1 cellular context compared by ENCODE assay signal in the genomic region with DNA sequence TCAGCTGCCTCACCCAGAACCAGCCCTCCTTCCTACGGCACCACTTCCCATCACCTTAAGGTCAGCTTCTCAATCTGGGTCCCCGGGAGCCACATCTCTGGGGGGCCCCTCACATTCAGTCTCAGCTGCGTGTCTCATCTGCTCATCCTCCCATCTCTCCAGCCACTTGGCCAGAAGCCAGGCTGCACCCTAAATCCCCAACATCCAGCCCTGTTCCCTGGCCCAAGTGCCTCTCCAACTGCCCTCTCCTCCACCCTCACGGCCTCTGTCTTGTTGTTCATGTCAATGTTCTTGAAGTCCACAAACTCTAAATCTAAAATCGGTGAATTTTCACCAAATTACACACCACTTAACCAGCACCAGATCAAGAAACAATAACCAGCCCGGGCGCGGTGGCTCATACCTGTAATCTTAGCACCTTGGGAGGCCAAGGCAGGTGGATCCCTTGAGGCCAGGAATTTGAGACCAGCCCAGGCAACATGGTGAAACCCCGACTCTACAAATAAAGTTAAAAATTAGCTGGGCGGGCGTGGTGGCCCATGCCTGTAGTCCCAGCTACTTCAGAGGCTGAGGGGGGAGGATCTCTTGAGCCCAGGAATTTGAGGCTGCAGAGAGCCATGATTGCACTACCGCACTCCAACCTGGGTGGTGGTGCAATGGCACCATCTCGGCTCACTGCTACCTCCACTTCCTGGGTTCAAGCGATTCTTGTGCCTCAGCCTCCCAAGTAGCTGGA.
TF ChIP-seq lines count a peak whose summit lies in the region.

No MANE protein-coding gene starts in this region.

TF ChIP-seq in IMR-90, 13 proteins besides CTCF, POLR2A, EP300 and RAD21 (continued from another document):
- TF ChIP-seq, protein P1, sequence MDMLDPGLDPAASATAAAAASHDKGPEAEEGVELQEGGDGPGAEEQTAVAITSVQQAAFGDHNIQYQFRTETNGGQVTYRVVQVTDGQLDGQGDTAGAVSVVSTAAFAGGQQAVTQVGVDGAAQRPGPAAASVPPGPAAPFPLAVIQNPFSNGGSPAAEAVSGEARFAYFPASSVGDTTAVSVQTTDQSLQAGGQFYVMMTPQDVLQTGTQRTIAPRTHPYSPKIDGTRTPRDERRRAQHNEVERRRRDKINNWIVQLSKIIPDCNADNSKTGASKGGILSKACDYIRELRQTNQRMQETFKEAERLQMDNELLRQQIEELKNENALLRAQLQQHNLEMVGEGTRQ (IDR thresholded peaks at IDR 0.05; ENCODE audit: low read depth, low read length): no peak
- TF ChIP-seq MAFK (IDR thresholded peaks at IDR 0.05; ENCODE audit: low read depth, low read length) (no peak), CEBPB (IDR thresholded peaks at IDR 0.05; ENCODE audit: low read depth, low read length) (no peak), SMC3 (IDR thresholded peaks at IDR 0.05; ENCODE audit: low read depth, low read length) (no peak), RFX5 (IDR thresholded peaks at IDR 0.05; ENCODE audit: low read depth, low read length) (no peak), FOS (IDR thresholded peaks at IDR 0.05; ENCODE audit: low read depth, low read length) (no peak), MAZ (IDR thresholded peaks at IDR 0.05; ENCODE audit: borderline replicate concordance, low read depth, low read length) (no peak)
